ENCODE assay signal across 23 cellular contexts in the genomic region with DNA sequence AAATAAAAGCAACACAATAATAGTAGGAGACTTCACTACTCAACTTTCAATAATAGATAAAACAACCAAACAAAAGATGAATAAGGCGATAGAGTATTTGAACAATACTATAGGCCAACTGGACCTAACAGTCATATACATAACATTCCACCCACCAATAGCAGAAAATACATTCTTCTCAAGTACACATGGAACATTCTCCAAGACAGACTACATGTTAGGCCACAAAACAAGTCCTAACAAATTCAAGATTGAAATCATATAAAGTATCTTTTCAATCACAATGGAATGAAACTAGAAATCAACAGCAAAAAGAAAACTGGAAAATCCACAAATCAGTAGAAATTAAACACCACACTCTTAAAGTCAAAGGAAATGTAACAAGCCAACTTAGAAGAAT. TPM values are rescaled to one million over a fixed set of nuclear protein-coding genes. Genes with fewer than 3 reads are reported as not detected.
DNase-seq lines count a peak whose midpoint lies in the region; ATAC-seq and TF ChIP-seq lines count a peak whose summit lies in the region.
"Had no signal": no experiment of that assay in that cellular context is flagged by ENCODE, and none has a peak within 500 bp of the region (broad histone marks: within the 10 kb centered on the region; RNA-seq: fewer than 3 reads in every experiment).

No MANE protein-coding gene starts in this region.

- H3K4me1 ChIP-seq in breast epithelium, result no peaks in the 10 kb centered on the region
- H3K4me1 ChIP-seq: body of pancreas, left lung, pancreas, right atrium auricular region had no signal

- H3K27me3 Mint-ChIP-seq in MCF 10A (ENCODE audit: insufficient read depth, unreplicated experiment), result no peaks in the 10 kb centered on the region
- no peaks in the 10 kb centered on the region for H3K27me3 Mint-ChIP-seq in activated T-helper 17 cell treated with anti-CD3 and anti-CD28 coated beads, Interleukin-2, amount 50 U/mL, for 72 hours
- H3K27me3 Mint-ChIP-seq in mesothelial cell of epicardium (ENCODE audit: low read depth), result no peaks in the 10 kb centered on the region
- H3K27me3 Mint-ChIP-seq: activated CD4-positive, alpha-beta memory T cell treated with anti-CD3 and anti-CD28 coated beads for 36 hours; natural killer cell treated with Interleukin-12 subunit alpha and Interleukin-12 subunit beta and Interleukin-15 and Interleukin-18, amount 100 ng/mL, for 72 hours had no signal

- no peak overlapping the region for H3K4me3 Mint-ChIP-seq in MCF 10A (ENCODE audit: unreplicated experiment)
- H3K4me3 Mint-ChIP-seq in activated T-helper 17 cell treated with anti-CD3 and anti-CD28 coated beads, Interleukin-2, amount 50 U/mL, for 72 hours, result no peak overlapping the region
- no peak overlapping the region for H3K4me3 Mint-ChIP-seq in mesothelial cell of epicardium
- H3K4me3 Mint-ChIP-seq: activated CD4-positive, alpha-beta memory T cell treated with anti-CD3 and anti-CD28 coated beads for 36 hours; natural killer cell treated with Interleukin-12 subunit alpha and Interleukin-12 subunit beta and Interleukin-15 and Interleukin-18, amount 100 ng/mL, for 72 hours; WTC11 had no signal

- TF ChIP-seq CTCF in MCF 10A (IDR thresholded peaks at IDR 0.05; ENCODE audit: unreplicated experiment), result no peak
- no peak for TF ChIP-seq CTCF in breast epithelium (IDR thresholded peaks at IDR 0.05)
- no peak for TF ChIP-seq CTCF in mesothelial cell of epicardium (IDR thresholded peaks at IDR 0.05; ENCODE audit: unreplicated experiment)

- H3K4me1 Mint-ChIP-seq in MCF 10A (ENCODE audit: insufficient read depth, unreplicated experiment) (no peaks in the 10 kb centered on the region), mesothelial cell of epicardium (no peaks in the 10 kb centered on the region)
- H3K4me1 Mint-ChIP-seq in activated T-helper 17 cell treated with anti-CD3 and anti-CD28 coated beads, Interleukin-2, amount 50 U/mL, for 72 hours, result peaks cover 5% of the 10 kb centered on the region

- intact Hi-C loops in MCF 10A (cut with micrococcal nuclease), result no loop called here
- intact Hi-C loops in breast epithelium (cut with DNase I; ENCODE audit: low total_unique reads), result no loop called here

- H3K36me3 ChIP-seq in breast epithelium, result no peaks in the 10 kb centered on the region

- no peak overlapping the region for H3K27ac ChIP-seq in breast epithelium
- H3K27ac ChIP-seq: body of pancreas, C4-2B, left lung, pancreas, right atrium auricular region, SK-N-MC, thoracic aorta had no signal

- H3K9me3 Mint-ChIP-seq in MCF 10A (ENCODE audit: unreplicated experiment), result no peaks in the 10 kb centered on the region
- H3K9me3 Mint-ChIP-seq in activated T-helper 17 cell treated with anti-CD3 and anti-CD28 coated beads, Interleukin-2, amount 50 U/mL, for 72 hours, result no peaks in the 10 kb centered on the region
- H3K9me3 Mint-ChIP-seq in mesothelial cell of epicardium, result no peaks in the 10 kb centered on the region
- H3K9me3 Mint-ChIP-seq: activated CD4-positive, alpha-beta memory T cell treated with anti-CD3 and anti-CD28 coated beads for 36 hours; natural killer cell treated with Interleukin-12 subunit alpha and Interleukin-12 subunit beta and Interleukin-15 and Interleukin-18, amount 100 ng/mL, for 72 hours; WTC11 had no signal

- H3K9me3 ChIP-seq in breast epithelium, result no peaks in the 10 kb centered on the region
- H3K9me3 ChIP-seq: body of pancreas, left lung, pancreas, right atrium auricular region, thoracic aorta had no signal

- POLR2A ChIA-PET in MCF 10A (lab: Yijun Ruan, JAX), result interaction anchor here (0.8 kb wide), 1 partner anchor 71 kb away, joined by 5 read pairs; no protein-coding TSS in a partner anchor

- DNase-seq in MCF 10A (ENCODE audit: unreplicated experiment), result no peak
- no peak for DNase-seq in breast epithelium (ENCODE audit: low spot score in 2 of 2)
- no peak for DNase-seq in mesothelial cell of epicardium (ENCODE audit: low spot score in 2 of 2, unreplicated experiment in 2 of 2)
- DNase-seq in NK-92 (lab: John Stamatoyannopoulos, UW; ENCODE audit: unreplicated experiment), result no peak
- DNase-seq in NCI-H187 treated with DMSO at 0.1 percent for 48 hours (lab: John Stamatoyannopoulos, UW), result no peak
- DNase-seq in DMS153 (lab: John Stamatoyannopoulos, UW), result no peak
- DNase-seq: activated CD4-positive, alpha-beta memory T cell treated with anti-CD3 and anti-CD28 coated beads for 36 hours; body of pancreas; H7; hippocampal formation; left lung; NCI-H1092; NCI-H2029; NCI-H226; pancreas; RPMI8226 had no signal

- H3K27me3 ChIP-seq in breast epithelium, result no peaks in the 10 kb centered on the region
- H3K27me3 ChIP-seq: body of pancreas, left lung, pancreas, right atrium auricular region had no signal

- H3K4me3 ChIP-seq in breast epithelium, result no peak overlapping the region
- H3K4me3 ChIP-seq: body of pancreas, left lung, pancreas, right atrium auricular region, SK-N-MC, thoracic aorta had no signal

- TF ChIP-seq POLR2A in breast epithelium (IDR thresholded peaks at IDR 0.05), result no peak

- no peak for ATAC-seq in activated T-helper 17 cell treated with anti-CD3 and anti-CD28 coated beads, Interleukin-2, amount 50 U/mL, for 72 hours (replicated peaks)
- ATAC-seq: body of pancreas; left lung; natural killer cell treated with Interleukin-12 subunit alpha and Interleukin-12 subunit beta and Interleukin-15 and Interleukin-18, amount 100 ng/mL, for 72 hours; pancreas; WTC11 had no signal

- BruUV-seq in MCF 10A (replicated peaks; lab: Mats Ljungman, UMichigan), result no TSS peak

- H3K36me3 Mint-ChIP-seq in MCF 10A (ENCODE audit: insufficient read depth, unreplicated experiment), result peaks cover 94% of the 10 kb centered on the region
- peaks cover 76% of the 10 kb centered on the region for H3K36me3 Mint-ChIP-seq in activated T-helper 17 cell treated with anti-CD3 and anti-CD28 coated beads, Interleukin-2, amount 50 U/mL, for 72 hours (ENCODE audit: low read depth)
- H3K36me3 Mint-ChIP-seq in mesothelial cell of epicardium, result peaks cover 50% of the 10 kb centered on the region

- CTCF ChIA-PET in MCF 10A (lab: Yijun Ruan, JAX), result interaction anchor here (0.8 kb wide), 1 partner anchor 105 kb away, joined by 4 read pairs; no protein-coding TSS in a partner anchor

- peak overlapping the region; percentile 68 for H3K27ac Mint-ChIP-seq in MCF 10A (ENCODE audit: low read depth, unreplicated experiment)
- H3K27ac Mint-ChIP-seq in activated T-helper 17 cell treated with anti-CD3 and anti-CD28 coated beads, Interleukin-2, amount 50 U/mL, for 72 hours, result peak overlapping the region; percentile 33
- peak overlapping the region; percentile 52 for H3K27ac Mint-ChIP-seq in mesothelial cell of epicardium
- H3K27ac Mint-ChIP-seq: activated CD4-positive, alpha-beta memory T cell treated with anti-CD3 and anti-CD28 coated beads for 36 hours; natural killer cell treated with Interleukin-12 subunit alpha and Interleukin-12 subunit beta and Interleukin-15 and Interleukin-18, amount 100 ng/mL, for 72 hours; WTC11 had no signal

RNA-seq across cellular contexts. Expression of gene RAD52, which starts 28.8 kb away (rescaled TPM):
- total RNA-seq in MCF 10A (2022) (26.0 and 27.9 TPM in 2 replicates), breast epithelium (10 to 100 TPM; 13.3 to 30.6 (median 19.0) TPM), mesothelial cell of epicardium (21.6 to 25.0 TPM (median 23.4 TPM) in 3 replicates)
- total RNA-seq in activated T-helper 17 cell treated with anti-CD3 and anti-CD28 coated beads, Interleukin-2, amount 50 U/mL, for 72 hours, result 1 to 10 TPM; 5.1 to 9.3 TPM
